Comparison of ENCODE assay signal across 8 cellular contexts in the genomic region with DNA sequence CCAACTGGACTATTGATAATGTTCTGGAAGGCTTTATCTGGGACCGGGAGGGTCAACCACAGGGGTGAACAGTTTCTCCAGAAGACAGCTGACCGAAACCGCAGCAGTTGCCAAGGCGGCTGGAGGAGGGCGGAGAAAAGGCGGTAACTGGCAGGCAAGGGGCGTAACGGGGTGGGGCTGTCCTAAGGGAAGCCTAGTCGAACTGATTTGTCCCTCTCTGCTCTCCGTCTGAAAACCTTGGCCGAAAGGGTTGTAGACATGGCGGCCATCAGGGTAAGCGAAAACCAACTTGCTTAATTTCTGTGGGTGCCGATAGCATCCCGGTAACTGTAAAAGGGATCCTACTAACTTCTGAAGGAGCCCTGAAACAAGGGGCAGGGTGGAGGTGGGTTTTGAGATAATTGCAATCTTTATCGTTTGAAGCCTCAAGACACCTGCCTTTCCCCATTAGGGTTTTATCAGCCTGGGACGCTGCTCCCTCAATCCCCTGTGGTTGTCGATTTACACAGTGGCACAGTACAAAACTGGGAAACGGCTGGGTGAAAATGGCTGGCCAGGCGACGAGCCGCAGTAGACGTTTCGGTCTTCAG. TPM values are rescaled to one million over a fixed set of nuclear protein-coding genes. Genes with fewer than 3 reads are reported as not detected.
A peak's percentile ranks its signal among the peaks of the same experiment; 100 is the strongest.
DNase-seq lines count a peak whose midpoint lies in the region; ATAC-seq and TF ChIP-seq lines count a peak whose summit lies in the region.

A gene with protein sequence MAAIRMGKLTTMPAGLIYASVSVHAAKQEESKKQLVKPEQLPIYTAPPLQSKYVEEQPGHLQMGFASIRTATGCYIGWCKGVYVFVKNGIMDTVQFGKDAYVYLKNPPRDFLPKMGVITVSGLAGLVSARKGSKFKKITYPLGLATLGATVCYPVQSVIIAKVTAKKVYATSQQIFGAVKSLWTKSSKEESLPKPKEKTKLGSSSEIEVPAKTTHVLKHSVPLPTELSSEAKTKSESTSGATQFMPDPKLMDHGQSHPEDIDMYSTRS (plus strand): TSS at position 223 of the 590 bp plus-strand sequence. CDS start 36 bp downstream, at position 259.

- H3K4me3 Mint-ChIP-seq in CD8-positive, alpha-beta memory T cell: peak within 1 kb of the TSS; percentile 89 to 95 (median 93)
- peak within 1 kb of the TSS; percentile 78 for H3K4me3 Mint-ChIP-seq in endodermal cell

- H3K27ac ChIP-seq in CD8-positive, alpha-beta memory T cell (ENCODE audit: low read depth, low read length): peak within 1 kb of the TSS; percentile 64
- no peak within 1 kb of the TSS for H3K27ac ChIP-seq in endodermal cell (ENCODE audit: low read depth, low read length)

- peak; percentile 87 for ATAC-seq in GM19468 (IDR thresholded peaks at IDR 0.05; ENCODE audit: extremely low read depth, unreplicated experiment)

- H3K36me3 Mint-ChIP-seq in CD8-positive, alpha-beta memory T cell: peaks cover 0 to 2% (median 0%) of the 10 kb centered on the region in 3 donors
- no peaks in the 10 kb centered on the region for H3K36me3 Mint-ChIP-seq in endodermal cell (ENCODE audit: low read depth)

- 2% methylated on average over 24 of the region's 24 CpGs; no CpG with 5 or more reads in 1 of the 2 experiments for WGBS in endodermal cell (ENCODE audit: insufficient coverage in 1 of 2, insufficient read length in 1 of 2), 2 experiments

- H3K9me3 Mint-ChIP-seq in CD8-positive, alpha-beta memory T cell: no peaks in the 10 kb centered on the region
- peaks cover 48% of the 10 kb centered on the region for H3K9me3 Mint-ChIP-seq in endodermal cell

- peak within 1 kb of the TSS; percentile 81 for H3K9ac ChIP-seq in endodermal cell (ENCODE audit: extremely low read depth, low read length, poor library complexity, severe bottlenecking)

- peak within 1 kb of the TSS; percentile 39 to 93 (median 80) for H3K27ac Mint-ChIP-seq in CD8-positive, alpha-beta memory T cell
- H3K27ac Mint-ChIP-seq in endodermal cell: peak within 1 kb of the TSS; percentile 94

- H3K27me3 Mint-ChIP-seq in CD8-positive, alpha-beta memory T cell: peaks cover 0 to 1% of the 10 kb centered on the region in 2 donors
- H3K27me3 Mint-ChIP-seq in endodermal cell (ENCODE audit: insufficient read depth): no peaks in the 10 kb centered on the region

- peak; percentile 64 to 82 (median 70) for DNase-seq in CD8-positive, alpha-beta memory T cell
- DNase-seq in HS-27A (ENCODE audit: low read depth): peak; percentile 58
- peak; percentile 88 for DNase-seq in NOMO-1 treated with DMSO at 0.1 percent for 48 hours (lab: John Stamatoyannopoulos, UW; ENCODE audit: unreplicated experiment)
- peak; percentile 47 to 56 for DNase-seq in activated CD8-positive, alpha-beta memory T cell treated with anti-CD3 and anti-CD28 coated beads for 4 hours (ENCODE audit: low read depth in 2 of 2)
- DNase-seq in endodermal cell: peak; percentile 92
- no peak for DNase-seq in mesenteric fat pad (ENCODE audit: low spot score)
- peak; percentile 39 for DNase-seq in stimulated activated CD8-positive, alpha-beta memory T cell treated with anti-CD3 and anti-CD28 coated beads, Interleukin-15, amount 100 ng/mL, for 1 hour (ENCODE audit: low read depth)

- H3K9me3 ChIP-seq in CD8-positive, alpha-beta memory T cell (ENCODE audit: low read length): no peaks in the 10 kb centered on the region
- H3K9me3 ChIP-seq in endodermal cell (ENCODE audit: control insufficient read depth, low read length): no peaks in the 10 kb centered on the region

- POLR2A ChIA-PET in CD8-positive, alpha-beta memory T cell (lab: Charles Lee): no interaction called here

- peak within 1 kb of the TSS; percentile 73 for H3K4me3 ChIP-seq in CD8-positive, alpha-beta memory T cell (ENCODE audit: low read length)
- H3K4me3 ChIP-seq in endodermal cell (ENCODE audit: low read length): peak within 1 kb of the TSS; percentile 92

- no peak for TF ChIP-seq CTCF in endodermal cell (conservative IDR thresholded peaks at IDR 0.05)

- H3K4me1 Mint-ChIP-seq in CD8-positive, alpha-beta memory T cell: peaks cover 8 to 38% (median 35%) of the 10 kb centered on the region in 3 donors
- no peaks in the 10 kb centered on the region for H3K4me1 Mint-ChIP-seq in endodermal cell

- CTCF ChIA-PET in CD8-positive, alpha-beta memory T cell (lab: Charles Lee): no interaction called here

- no peaks in the 10 kb centered on the region for H3K36me3 ChIP-seq in CD8-positive, alpha-beta memory T cell (ENCODE audit: insufficient read depth, low read length)
- no peaks in the 10 kb centered on the region for H3K36me3 ChIP-seq in endodermal cell (ENCODE audit: control insufficient read depth, insufficient read depth, low read length)

- H3K4me1 ChIP-seq in CD8-positive, alpha-beta memory T cell (ENCODE audit: insufficient read depth, low read length): peaks cover 7% of the 10 kb centered on the region
- H3K4me1 ChIP-seq in endodermal cell (ENCODE audit: control insufficient read depth, insufficient read depth, low read length): no peaks in the 10 kb centered on the region

- no peaks in the 10 kb centered on the region for H3K27me3 ChIP-seq in CD8-positive, alpha-beta memory T cell (ENCODE audit: insufficient read depth, low read length, poor library complexity, severe bottlenecking)
- H3K27me3 ChIP-seq in endodermal cell (ENCODE audit: control insufficient read depth, insufficient read depth, low read length, poor library complexity, severe bottlenecking): no peaks in the 10 kb centered on the region

RNA-seq across cellular contexts. Expression of the gene that starts here (rescaled TPM):
- total RNA-seq in CD8-positive, alpha-beta memory T cell: 10 to 100 TPM; 19.0 to 22.0 TPM
- polyA plus RNA-seq in CD8-positive, alpha-beta memory T cell: 3.3 TPM
- total RNA-seq in endodermal cell: 10 to 100 TPM; 14.3 to 14.8 TPM
- 12.1 TPM for polyA plus RNA-seq in endodermal cell (2013, experiment 1 of 2)
- polyA plus RNA-seq in endodermal cell (2013, experiment 2 of 2): 11.8 TPM
- total RNA-seq in mesenteric fat pad: 21.8 TPM
